Comparison of ENCODE assay signal across 20 cellular contexts in the genomic region with DNA sequence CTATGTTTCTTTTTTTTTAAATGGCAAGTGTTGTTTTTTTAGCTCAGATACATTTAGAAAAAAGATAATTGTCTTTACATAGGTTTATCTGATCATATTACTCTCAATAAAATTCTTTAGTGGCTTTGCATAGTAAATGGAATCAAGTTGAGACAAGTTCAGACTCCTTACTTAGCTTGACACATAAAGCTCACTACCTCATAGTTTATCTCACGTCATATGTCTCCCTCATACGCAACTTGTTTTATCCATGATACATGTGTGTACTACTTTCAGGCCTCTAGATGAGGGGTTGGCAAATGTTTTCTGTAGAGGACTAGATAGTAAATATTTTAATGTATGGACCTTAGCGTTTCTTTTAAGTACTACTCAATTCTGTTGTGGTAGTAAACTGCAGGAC. TPM values are rescaled to one million over a fixed set of nuclear protein-coding genes. Genes with fewer than 3 reads are reported as not detected.
DNase-seq lines count a peak whose midpoint lies in the region; ATAC-seq, FAIRE-seq and TF ChIP-seq lines count a peak whose summit lies in the region.
"Had no signal": no experiment of that assay in that cellular context is flagged by ENCODE, and none has a peak within 500 bp of the region (broad histone marks: within the 10 kb centered on the region; RNA-seq: fewer than 3 reads in every experiment).

No MANE protein-coding gene starts in this region.

- no peak for TF ChIP-seq CTCF in Loucy (conservative IDR thresholded peaks at IDR 0.05; ENCODE audit: low read length)
- TF ChIP-seq CTCF in bronchial epithelial cell (IDR thresholded peaks at IDR 0.05; ENCODE audit: insufficient read depth, low read length, severe bottlenecking), result no peak
- TF ChIP-seq CTCF in testis (IDR thresholded peaks at IDR 0.05), result no peak

- H3K4me1 ChIP-seq in Loucy (ENCODE audit: insufficient read depth, low read length, poor library complexity, severe bottlenecking) (peaks cover 44% of the 10 kb centered on the region), testis (peaks cover 17% of the 10 kb centered on the region)

- no peak for TF ChIP-seq POLR2A in testis (IDR thresholded peaks at IDR 0.05)

- intact Hi-C loops in testis (cut with DNase I; ENCODE audit: low total_unique reads), result no loop called here

- no peak overlapping the region for H2AFZ ChIP-seq in Loucy (ENCODE audit: low read length)
- H2AFZ ChIP-seq: PC-9 had no signal

- DNase-seq in NCI-H526 treated with DMSO at 0.1 percent for 48 hours (lab: John Stamatoyannopoulos, UW), result peak; percentile 38
- peak; percentile 87 for DNase-seq in bronchial epithelial cell (ENCODE audit: low read depth)
- DNase-seq in testis, result no peak
- no peak for DNase-seq in activated CD4-positive, alpha-beta T cell treated with anti-CD3 and anti-CD28 coated beads for 48 hours
- no peak for DNase-seq in RPMI8226
- DNase-seq: CD4-positive, alpha-beta T cell; COR-L47; Karpas-422; MG63; NCI-H1417; NCI-H1694 treated with DMSO at 0.1 percent for 48 hours; NCI-H2081 treated with DMSO at 0.1 percent for 48 hours; NCI-H748 treated with DMSO at 0.1 percent for 48 hours; PC-9 had no signal

- H3K9me3 ChIP-seq in Loucy (ENCODE audit: insufficient read depth, low read depth, low read length), result no peaks in the 10 kb centered on the region
- H3K9me3 ChIP-seq in testis, result no peaks in the 10 kb centered on the region
- H3K9me3 ChIP-seq: MG63 had no signal

- 69 to 77% methylated on average over 3 of the region's 3 CpGs for WGBS in testis, 2 donors

- FAIRE-seq in bronchial epithelial cell (lab: Jason Lieb, UNC), result no peak
- FAIRE-seq: GM12891, H1 had no signal

- no peak for ATAC-seq in GM21367 (IDR thresholded peaks at IDR 0.05; ENCODE audit: unreplicated experiment)
- ATAC-seq: HCT116, Right ventricle myocardium inferior had no signal

- peaks cover 94% of the 10 kb centered on the region for H3K79me2 ChIP-seq in Loucy (ENCODE audit: insufficient read depth, low read length)

- no peaks in the 10 kb centered on the region for H3K9me2 ChIP-seq in Loucy (replicated peaks; ENCODE audit: low read depth, low read length)

- peaks cover 16% of the 10 kb centered on the region for H4K20me1 ChIP-seq in Loucy (ENCODE audit: insufficient read depth, low read length, poor library complexity, severe bottlenecking)

- H3K4me3 ChIP-seq in Loucy (ENCODE audit: low read length, poor library complexity, severe bottlenecking) (no peak overlapping the region), bronchial epithelial cell (ENCODE audit: low read depth, low read length) (no peak overlapping the region), testis (no peak overlapping the region)
- H3K4me3 ChIP-seq: MG63, PC-9 had no signal

- no peaks in the 10 kb centered on the region for H3K27me3 ChIP-seq in Loucy (ENCODE audit: insufficient read depth, low read length, poor library complexity, severe bottlenecking)
- no peaks in the 10 kb centered on the region for H3K27me3 ChIP-seq in bronchial epithelial cell (ENCODE audit: control insufficient read depth, insufficient read depth, low read length)
- H3K27me3 ChIP-seq in testis, result no peaks in the 10 kb centered on the region
- H3K27me3 ChIP-seq: MG63 had no signal

- no peaks in the 10 kb centered on the region for H3F3A ChIP-seq in Loucy (ENCODE audit: low read depth)

- peak overlapping the region; percentile 26 for H3K4me2 ChIP-seq in Loucy (ENCODE audit: low read depth, low read length, poor library complexity, severe bottlenecking)
- H3K4me2 ChIP-seq: PC-9 had no signal

- H3K36me3 ChIP-seq in Loucy (ENCODE audit: insufficient read depth, low read length), result no peaks in the 10 kb centered on the region
- no peaks in the 10 kb centered on the region for H3K36me3 ChIP-seq in bronchial epithelial cell (ENCODE audit: control insufficient read depth, insufficient read depth, low read length)
- H3K36me3 ChIP-seq in testis (ENCODE audit: low read depth, missing control alignments), result no peaks in the 10 kb centered on the region
- H3K36me3 ChIP-seq: MG63 had no signal

- H3K27ac ChIP-seq in testis, result peak overlapping the region; percentile 5 to 60
- H3K27ac ChIP-seq: PC-9 had no signal

- peak overlapping the region; percentile 12 for H3K9ac ChIP-seq in Loucy (ENCODE audit: low read depth, low read length, poor library complexity, severe bottlenecking)

RNA-seq across cellular contexts. Expression of gene MGA, which starts 28.3 kb away (rescaled TPM):
- total RNA-seq in bronchial epithelial cell, result 21.1 and 24.0 TPM in 2 replicates
- 10 to 100 TPM; 78.1 to 90.2 TPM for total RNA-seq in testis
- polyA plus RNA-seq in testis (ENCODE audit: insufficient read depth, low read depth, low replicate concordance), result 20.3 TPM

Comparison
In these comparisons a context has a peak if more than half of its experiments do, and no peak if none do; other contexts are left out.
1. DNase-seq: peak in NCI-H526 treated with DMSO at 0.1 percent for 48 hours (single experiment) and bronchial epithelial cell (single experiment); none in testis (single experiment), activated CD4-positive, alpha-beta T cell treated with anti-CD3 and anti-CD28 coated beads for 48 hours (single experiment) and RPMI8226 (single experiment).